8 cellular contexts compared by ENCODE assay signal in the genomic region with DNA sequence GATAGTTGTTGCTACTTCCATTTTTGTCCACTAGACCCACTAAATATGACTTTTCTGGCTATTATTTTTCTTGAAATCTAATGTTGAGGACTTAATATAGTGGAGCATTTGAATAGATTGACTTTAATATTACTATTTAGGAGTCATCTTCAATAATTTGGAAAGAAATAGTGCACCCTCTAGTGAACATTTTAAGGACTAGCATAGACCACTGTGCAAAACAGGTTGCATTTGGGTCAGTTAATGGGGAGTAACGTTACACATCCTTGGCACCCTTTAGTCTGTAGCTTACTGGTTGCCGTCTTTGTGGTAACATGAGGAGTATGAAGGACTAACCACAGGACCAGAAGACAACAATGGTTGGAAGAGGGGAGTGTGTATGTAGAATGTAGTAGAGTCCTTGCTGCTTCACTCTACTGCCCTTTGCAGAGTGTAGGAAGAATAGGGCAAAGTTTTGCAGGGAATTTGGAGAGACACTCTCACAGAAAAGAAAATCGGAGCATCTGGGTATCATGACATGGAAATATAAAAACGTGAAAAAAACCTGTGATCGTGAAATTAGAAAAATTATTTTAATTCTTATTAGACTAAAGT. TPM values are rescaled to one million over a fixed set of nuclear protein-coding genes. Genes with fewer than 3 reads are reported as not detected.
DNase-seq lines count a peak whose midpoint lies in the region; ATAC-seq, FAIRE-seq and TF ChIP-seq lines count a peak whose summit lies in the region.

No MANE protein-coding gene starts in this region.

- no peaks in the 10 kb centered on the region for H3K4me1 Mint-ChIP-seq in astrocyte (ENCODE audit: low read depth, unreplicated experiment)

- H3K27ac Mint-ChIP-seq in astrocyte (ENCODE audit: unreplicated experiment), result no peak overlapping the region

- H3K79me2 ChIP-seq in astrocyte (ENCODE audit: insufficient read depth, low read length), result no peaks in the 10 kb centered on the region

- FAIRE-seq in HTR-8/SVneo (lab: Jason Lieb, UNC) (no peak), astrocyte (lab: Jason Lieb, UNC) (peak; percentile 87), GM19239 (lab: Jason Lieb, UNC) (no peak)

- H3K27me3 Mint-ChIP-seq in astrocyte (ENCODE audit: low read depth, unreplicated experiment), result peaks cover 13% of the 10 kb centered on the region

- H3K9ac ChIP-seq in astrocyte (ENCODE audit: low read length), result no peak overlapping the region

- H3K36me3 ChIP-seq in astrocyte (ENCODE audit: insufficient read depth, low read length), result no peaks in the 10 kb centered on the region

- H3K9me3 Mint-ChIP-seq in astrocyte (ENCODE audit: unreplicated experiment), result no peaks in the 10 kb centered on the region

- H3K4me2 ChIP-seq in astrocyte (ENCODE audit: low read length), result no peak overlapping the region

- H3K4me3 Mint-ChIP-seq in astrocyte (ENCODE audit: unreplicated experiment), result no peak overlapping the region

- H3K4me1 ChIP-seq in astrocyte (ENCODE audit: insufficient read depth, low read length), result no peaks in the 10 kb centered on the region

- TF ChIP-seq CTCF in astrocyte (IDR thresholded peaks at IDR 0.05; ENCODE audit: insufficient read depth, low read depth, low read length), result peak; percentile 62

- H3K4me3 ChIP-seq in astrocyte (ENCODE audit: insufficient read depth, low read depth, low read length), result no peak overlapping the region

- no peaks in the 10 kb centered on the region for H3K9me3 ChIP-seq in astrocyte (ENCODE audit: insufficient read depth, low read depth, low read length)

- no peak overlapping the region for H3K27ac ChIP-seq in astrocyte (ENCODE audit: low read depth, low read length)

- DNase-seq in CD1c-positive myeloid dendritic cell (ENCODE audit: extremely low spot score) (peak; percentile 2), HTR-8/SVneo (ENCODE audit: insufficient read length, low spot score) (peak; percentile 29), astrocyte (ENCODE audit: low read depth) (peak; percentile 48), kidney glomerular epithelial cell (lab: John Stamatoyannopoulos, UW) (peak; percentile 2), GM19239 (ENCODE audit: insufficient read length, low spot score) (no peak)
- DNase-seq in activated T-cell treated with anti-CD3 and anti-CD28 coated beads, Interleukin-2, amount 50 U/mL, for 48 hours, result no peak
- no peak for DNase-seq in stimulated activated CD4-positive, alpha-beta T cell treated with anti-CD3 and anti-CD28 coated beads, Interleukin-4, amount 100 ng/mL, for 24 hours

- no peaks in the 10 kb centered on the region for H3K27me3 ChIP-seq in astrocyte (ENCODE audit: insufficient read depth, low read length)

- no peak overlapping the region for H2AFZ ChIP-seq in astrocyte (ENCODE audit: low read depth, low read length)

- no peak for ATAC-seq in HG03159 (IDR thresholded peaks at IDR 0.05; ENCODE audit: unreplicated experiment)

- no peaks in the 10 kb centered on the region for H4K20me1 ChIP-seq in astrocyte (ENCODE audit: insufficient read depth, low read length)

- H3K36me3 Mint-ChIP-seq in astrocyte (ENCODE audit: low read depth, unreplicated experiment), result no peaks in the 10 kb centered on the region

RNA-seq across cellular contexts. Expression of a gene that starts 25.2 kb away (rescaled TPM):
- 0.30 TPM in 1 of 2 replicates, not detected in the other for total RNA-seq in astrocyte

Comparison
In these comparisons a context has a peak if more than half of its experiments do, and no peak if none do; other contexts are left out.
1. DNase-seq: peak in CD1c-positive myeloid dendritic cell (single experiment), HTR-8/SVneo (single experiment), astrocyte (single experiment) and kidney glomerular epithelial cell (single experiment); none in GM19239 (single experiment), activated T-cell treated with anti-CD3 and anti-CD28 coated beads, Interleukin-2, amount 50 U/mL, for 48 hours (0 of 2) and stimulated activated CD4-positive, alpha-beta T cell treated with anti-CD3 and anti-CD28 coated beads, Interleukin-4, amount 100 ng/mL, for 24 hours (single experiment).